In the genomic region with DNA sequence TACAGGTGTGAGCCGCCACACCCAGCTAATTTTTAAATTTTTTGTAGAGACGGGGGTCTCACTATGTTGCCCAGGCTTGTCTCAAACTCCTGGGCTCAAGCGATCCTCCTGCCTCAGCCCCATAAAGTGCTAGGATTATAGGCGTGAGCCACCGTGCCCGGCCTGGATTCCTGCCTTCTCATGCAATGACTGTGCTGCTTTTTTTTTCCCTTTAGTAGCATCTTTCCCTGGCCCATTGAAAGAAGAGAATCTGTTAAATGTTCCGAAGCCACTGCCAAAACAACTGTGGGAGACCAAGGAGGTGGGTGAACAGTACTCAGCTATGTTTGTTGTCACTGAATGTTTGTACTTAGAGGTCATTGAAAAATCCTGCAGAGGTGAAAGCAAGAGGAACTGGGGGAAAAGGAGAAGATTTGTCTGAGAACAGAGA, we compare ENCODE assay signal across 16 cellular contexts.
DNase-seq lines count a peak whose midpoint lies in the region; ATAC-seq and TF ChIP-seq lines count a peak whose summit lies in the region.
"Had no signal": no experiment of that assay in that cellular context is flagged by ENCODE, and none has a peak within 500 bp of the region (broad histone marks: within the 10 kb centered on the region; RNA-seq: fewer than 3 reads in every experiment).

No MANE protein-coding gene starts in this region.

- no peak overlapping the region for H2BK20ac ChIP-seq in H9 (ENCODE audit: low read depth, low read length, poor library complexity, severe bottlenecking)

- H2BK120ac ChIP-seq in H9 (ENCODE audit: low read depth, low read length, poor library complexity, severe bottlenecking), result no peak overlapping the region

- H3K4ac ChIP-seq in H9 (ENCODE audit: low read depth, low read length), result no peak overlapping the region

- POLR2A ChIA-PET in CD4-positive, alpha-beta T cell (lab: Charles Lee), result no interaction called here

- TF ChIP-seq CTCF in CD4-positive, alpha-beta T cell (IDR thresholded peaks at IDR 0.05), result no peak
- TF ChIP-seq CTCF in H9 (conservative IDR thresholded peaks at IDR 0.05), result no peak
- no peak for TF ChIP-seq CTCF in astrocyte of the spinal cord (IDR thresholded peaks at IDR 0.05; ENCODE audit: low read depth, low read length)
- TF ChIP-seq CTCF in prostate gland (IDR thresholded peaks at IDR 0.05), result no peak

- TF ChIP-seq POLR2A in prostate gland (IDR thresholded peaks at IDR 0.05), result no peak

- H3K9ac ChIP-seq in H9 (ENCODE audit: extremely low read depth, insufficient read length, low read length), result no peak overlapping the region
- H3K9ac ChIP-seq: BLaER1 treated with 17β-estradiol and CSF1 and Interleukin-3, amounts not matched to agents 10 nM and 100 nM had no signal

- ATAC-seq in CD4-positive, alpha-beta T cell (ENCODE audit: poor library complexity), result no peak

- H3K36me3 ChIP-seq in prostate gland, result no peaks in the 10 kb centered on the region
- H3K36me3 ChIP-seq: neutrophil had no signal

- in situ Hi-C loops in astrocyte of the spinal cord (cut with HindIII; ENCODE audit: low sequenced_read_pairs), result no loop called here

- no peaks in the 10 kb centered on the region for H3K9me3 ChIP-seq in CD4-positive, alpha-beta T cell (ENCODE audit: control insufficient read depth, low read length)
- H3K9me3 ChIP-seq in H9 (ENCODE audit: control insufficient read depth, low read depth, low read length), result no peaks in the 10 kb centered on the region
- H3K9me3 ChIP-seq in prostate gland, result no peaks in the 10 kb centered on the region
- H3K9me3 ChIP-seq: BLaER1 treated with 17β-estradiol and CSF1 and Interleukin-3, amounts not matched to agents 10 nM and 100 nM; HAP-1; neutrophil had no signal

- H3K79me2 ChIP-seq in H9 (ENCODE audit: insufficient read depth, low read length), result no peaks in the 10 kb centered on the region

- H3K79me1 ChIP-seq in H9 (ENCODE audit: insufficient read depth, low read depth, low read length, poor library complexity, severe bottlenecking), result no peaks in the 10 kb centered on the region

- intact Hi-C loops in CD4-positive, alpha-beta T cell (cut with DNase I, micrococcal nuclease), result no loop called here
- intact Hi-C loops in prostate gland (cut with DNase I), result no loop called here

- H3K4me2 ChIP-seq in H9 (ENCODE audit: insufficient read depth, insufficient read length, low read length), result no peak overlapping the region
- H3K4me2 ChIP-seq: BLaER1 treated with 17β-estradiol and CSF1 and Interleukin-3, amounts not matched to agents 10 nM and 100 nM had no signal

- no peaks in the 10 kb centered on the region for H4K20me1 ChIP-seq in H9 (ENCODE audit: control insufficient read depth, insufficient read depth, insufficient read length)
- H4K20me1 ChIP-seq: BLaER1 treated with 17β-estradiol and CSF1 and Interleukin-3, amounts not matched to agents 10 nM and 100 nM had no signal

- no peaks in the 10 kb centered on the region for H3K9me3 Mint-ChIP-seq in CD4-positive, alpha-beta T cell
- no peaks in the 10 kb centered on the region for H3K9me3 Mint-ChIP-seq in H9
- H3K9me3 Mint-ChIP-seq: activated naive CD8-positive, alpha-beta T cell treated with anti-CD3 and anti-CD28 coated beads, Interleukin-2, amount 10 ng/mL, durations not matched to agents 7 days and 5 days had no signal

- no peak overlapping the region for H2BK15ac ChIP-seq in H9 (ENCODE audit: low read depth, low read length)

- no peak overlapping the region for H2BK12ac ChIP-seq in H9 (ENCODE audit: insufficient read length, low read depth, low read length)

- H2AK5ac ChIP-seq in H9 (ENCODE audit: insufficient read length, low read length), result no peak overlapping the region

- no peaks in the 10 kb centered on the region for H3K27me3 Mint-ChIP-seq in CD4-positive, alpha-beta T cell
- no peaks in the 10 kb centered on the region for H3K27me3 Mint-ChIP-seq in H9 (ENCODE audit: low read depth)
- H3K27me3 Mint-ChIP-seq: activated naive CD8-positive, alpha-beta T cell treated with anti-CD3 and anti-CD28 coated beads, Interleukin-2, amount 10 ng/mL, durations not matched to agents 7 days and 5 days had no signal

- H4K91ac ChIP-seq in H9 (ENCODE audit: insufficient read length, low read depth, low read length), result no peak overlapping the region

- no peak overlapping the region for H3K14ac ChIP-seq in H9 (ENCODE audit: insufficient read depth, low read length)

- peaks cover 61% of the 10 kb centered on the region for H3K4me1 Mint-ChIP-seq in CD4-positive, alpha-beta T cell (ENCODE audit: low read depth)
- peaks cover 9 to 23% of the 10 kb centered on the region in 2 experiments for H3K4me1 Mint-ChIP-seq in H9

- DNase-seq in CD4-positive, alpha-beta T cell, result no peak
- no peak for DNase-seq in H9
- peak; percentile 40 for DNase-seq in astrocyte of the spinal cord (ENCODE audit: low read depth, low spot score)
- no peak for DNase-seq in prostate gland (ENCODE audit: low spot score)
- DNase-seq in SW480 (ENCODE audit: low spot score), result no peak
- DNase-seq in NCI-H2196 treated with DMSO at 0.1 percent for 48 hours (lab: John Stamatoyannopoulos, UW; ENCODE audit: unreplicated experiment), result no peak
- DNase-seq in nucleus accumbens (lab: John Stamatoyannopoulos, UW), result no peak
- DNase-seq in activated CD8-positive, alpha-beta memory T cell treated with anti-CD3 and anti-CD28 coated beads, Interleukin-2, amount 50 U/mL, for 48 hours, result no peak
- DNase-seq: activated naive CD8-positive, alpha-beta T cell treated with anti-CD3 and anti-CD28 coated beads, Interleukin-2, amount 10 ng/mL, durations not matched to agents 7 days and 5 days; mesenchymal stem cell; NCI-H2227 treated with DMSO at 0.1 percent for 48 hours; small intestine had no signal

- no peak overlapping the region for H2BK5ac ChIP-seq in H9 (ENCODE audit: insufficient read length, low read length)

- no peaks in the 10 kb centered on the region for H3K23me2 ChIP-seq in H9 (ENCODE audit: insufficient read length, low read depth, low read length, poor library complexity, severe bottlenecking)

- H3K18ac ChIP-seq in H9 (ENCODE audit: insufficient read length, low read depth, low read length), result no peak overlapping the region

- H3K36me3 Mint-ChIP-seq in CD4-positive, alpha-beta T cell (ENCODE audit: low read depth), result peaks cover 70% of the 10 kb centered on the region
- H3K36me3 Mint-ChIP-seq in H9 (ENCODE audit: insufficient read depth in 1 of 3, low read depth in 3 of 3), result no peaks in the 10 kb centered on the region

- H3K4me3 ChIP-seq in astrocyte of the spinal cord (ENCODE audit: low read depth, low read length), result no peak overlapping the region
- no peak overlapping the region for H3K4me3 ChIP-seq in prostate gland
- H3K4me3 ChIP-seq: BLaER1 treated with 17β-estradiol and CSF1 and Interleukin-3, amounts not matched to agents 10 nM and 100 nM; HAP-1; SK-N-MC had no signal

- H3K23ac ChIP-seq in H9 (ENCODE audit: insufficient read length, low read depth, low read length), result no peak overlapping the region

- H3T11ph ChIP-seq in H9 (ENCODE audit: low read length), result no peak overlapping the region

- no peak overlapping the region for H3K4me3 Mint-ChIP-seq in CD4-positive, alpha-beta T cell
- H3K4me3 Mint-ChIP-seq in H9, result no peak overlapping the region
- H3K4me3 Mint-ChIP-seq: activated naive CD8-positive, alpha-beta T cell treated with anti-CD3 and anti-CD28 coated beads, Interleukin-2, amount 10 ng/mL, durations not matched to agents 7 days and 5 days had no signal

- no peak overlapping the region for H3K27ac ChIP-seq in CD4-positive, alpha-beta T cell (ENCODE audit: low read depth, low read length)
- H3K27ac ChIP-seq in H9 (ENCODE audit: insufficient read length, low read depth, low read length) (no peak overlapping the region), prostate gland (peak overlapping the region; percentile 0 to 7)
- H3K27ac ChIP-seq: BLaER1 treated with 17β-estradiol and CSF1 and Interleukin-3, amounts not matched to agents 10 nM and 100 nM; neutrophil; SK-N-MC had no signal

- CTCF ChIA-PET in CD4-positive, alpha-beta T cell (lab: Charles Lee), result no interaction called here

- H4K8ac ChIP-seq in H9 (replicated peaks; ENCODE audit: insufficient read length, low read depth, low read length), result no peak overlapping the region

- no peak overlapping the region for H3K56ac ChIP-seq in H9 (ENCODE audit: insufficient read length, low read depth, low read length)

- H4K5ac ChIP-seq in H9 (ENCODE audit: insufficient read length, low read depth, low read length), result no peak overlapping the region

- no peak overlapping the region for H2AFZ ChIP-seq in H9 (ENCODE audit: low read length)

- WGBS in H9 (ENCODE audit: extremely low coverage, insufficient read length, low lambda C conversion rate), result no CpG with 5 or more reads among the region's 7 CpGs
- WGBS in prostate gland, result 41% methylated on average over 7 of the region's 7 CpGs

- H3K27ac Mint-ChIP-seq in CD4-positive, alpha-beta T cell, result peak overlapping the region; percentile 13
- peak overlapping the region in 2 of 3 experiments; percentile 3 to 82; a peak in 3 of 7 replicates for H3K27ac Mint-ChIP-seq in H9

- H3K27me3 ChIP-seq in CD4-positive, alpha-beta T cell (ENCODE audit: control insufficient read depth, insufficient read depth, low read length), result no peaks in the 10 kb centered on the region
- no peaks in the 10 kb centered on the region for H3K27me3 ChIP-seq in H9 (ENCODE audit: insufficient read depth, low read length)
- H3K27me3 ChIP-seq in prostate gland (replicated peaks; ENCODE audit: insufficient read depth), result no peaks in the 10 kb centered on the region
- H3K27me3 ChIP-seq: BLaER1 treated with 17β-estradiol and CSF1 and Interleukin-3, amounts not matched to agents 10 nM and 100 nM; neutrophil had no signal

- no peaks in the 10 kb centered on the region for H3K4me1 ChIP-seq in H9 (ENCODE audit: insufficient read depth, low read length)
- no peaks in the 10 kb centered on the region for H3K4me1 ChIP-seq in prostate gland (replicated peaks)
- H3K4me1 ChIP-seq: HAP-1 had no signal

Comparison
In these comparisons a context has a peak if more than half of its experiments do, and no peak if none do; other contexts are left out.
1. H3K27ac ChIP-seq: peak in prostate gland (2 of 2); none in CD4-positive, alpha-beta T cell (single experiment) and H9 (single experiment).